25 cellular contexts compared by ENCODE assay signal in the genomic region with DNA sequence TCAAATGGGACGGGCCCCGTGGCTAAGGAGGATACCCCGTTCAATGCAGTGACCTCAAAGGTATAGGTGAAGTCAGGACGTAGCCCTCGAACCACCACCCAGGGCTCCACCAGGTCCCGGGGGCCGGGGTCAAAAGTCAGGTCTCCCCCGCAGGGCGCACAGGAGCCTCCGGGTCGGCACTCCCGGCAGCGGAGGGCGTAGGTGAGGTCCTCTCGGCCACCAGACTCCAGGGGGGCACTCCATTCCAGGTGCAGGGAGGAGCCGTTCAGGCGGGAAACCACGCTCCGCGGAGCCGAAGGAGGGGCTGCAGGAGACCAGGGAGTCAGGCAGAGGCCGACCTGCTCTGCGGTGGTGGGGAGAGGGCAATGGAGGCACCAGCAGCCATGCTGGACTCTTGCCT.
"Had no signal": no experiment of that assay in that cellular context is flagged by ENCODE, and none has a peak within 500 bp of the region (broad histone marks: within the 10 kb centered on the region; RNA-seq: fewer than 3 reads in every experiment).

No MANE protein-coding gene starts in this region.

- DNase-seq: activated CD4-positive, alpha-beta memory T cell treated with anti-CD3 and anti-CD28 coated beads, Interleukin-2, amount 10 ng/mL, durations not matched to agents 7 days and 5 days; activated CD4-positive, alpha-beta T cell treated with anti-CD3 and anti-CD28 coated beads, Interleukin-2, amount 50 U/mL, for 1 hour; activated CD4-positive, CD25-positive, alpha-beta regulatory T cell; activated gamma-delta T cell; activated naive CD4-positive, alpha-beta T cell treated with anti-CD3 and anti-CD28 coated beads, Interleukin-2, amount 10 ng/mL, durations not matched to agents 7 days and 5 days; activated naive CD8-positive, alpha-beta T cell treated with anti-CD3 and anti-CD28 coated beads for 36 hours; activated T-cell treated with anti-CD3 and anti-CD28 coated beads for 4 hours; activated T-cell treated with anti-CD3 and anti-CD28 coated beads, Interleukin-2, amount 50 U/mL, for 48 hours; brain microvascular endothelial cell; MM.1S; NCI-H1105; NCI-H1436; NCI-H187 treated with DMSO at 0.1 percent for 48 hours; NCI-H2081 treated with DMSO at 0.1 percent for 48 hours; NCI-H2227 treated with DMSO at 0.1 percent for 48 hours; NCI-H446 treated with DMSO at 0.1 percent for 48 hours; NCI-H524 treated with DMSO at 0.1 percent for 48 hours; NCI-H748 treated with DMSO at 0.1 percent for 48 hours; OCI-M1; Peyer's patch; SIG-M5; T-helper 1 cell had no signal

- H3K4me1 Mint-ChIP-seq: activated CD4-positive, alpha-beta memory T cell treated with anti-CD3 and anti-CD28 coated beads, Interleukin-2, amount 10 ng/mL, durations not matched to agents 7 days and 5 days; activated naive CD4-positive, alpha-beta T cell treated with anti-CD3 and anti-CD28 coated beads, Interleukin-2, amount 10 ng/mL, durations not matched to agents 7 days and 5 days; activated naive CD8-positive, alpha-beta T cell treated with anti-CD3 and anti-CD28 coated beads for 36 hours; activated T-helper 17 cell treated with anti-CD3 and anti-CD28 coated beads, Interleukin-2, amount 50 U/mL, for 72 hours had no signal

- H3K4me3 ChIP-seq: cardiac muscle cell, Peyer's patch had no signal

- H3K27me3 ChIP-seq: brain microvascular endothelial cell, cardiac muscle cell, Peyer's patch had no signal

- H3K4me3 Mint-ChIP-seq: activated CD4-positive, alpha-beta memory T cell treated with anti-CD3 and anti-CD28 coated beads, Interleukin-2, amount 10 ng/mL, durations not matched to agents 7 days and 5 days; activated naive CD4-positive, alpha-beta T cell treated with anti-CD3 and anti-CD28 coated beads, Interleukin-2, amount 10 ng/mL, durations not matched to agents 7 days and 5 days; activated naive CD8-positive, alpha-beta T cell treated with anti-CD3 and anti-CD28 coated beads for 36 hours; activated T-helper 17 cell treated with anti-CD3 and anti-CD28 coated beads, Interleukin-2, amount 50 U/mL, for 72 hours had no signal

- ATAC-seq: activated T-helper 17 cell treated with anti-CD3 and anti-CD28 coated beads, Interleukin-2, amount 50 U/mL, for 72 hours had no signal

- H3K9me3 ChIP-seq: Peyer's patch had no signal

- H3K27ac Mint-ChIP-seq: activated CD4-positive, alpha-beta memory T cell treated with anti-CD3 and anti-CD28 coated beads, Interleukin-2, amount 10 ng/mL, durations not matched to agents 7 days and 5 days; activated naive CD4-positive, alpha-beta T cell treated with anti-CD3 and anti-CD28 coated beads, Interleukin-2, amount 10 ng/mL, durations not matched to agents 7 days and 5 days; activated naive CD8-positive, alpha-beta T cell treated with anti-CD3 and anti-CD28 coated beads for 36 hours; activated T-helper 17 cell treated with anti-CD3 and anti-CD28 coated beads, Interleukin-2, amount 50 U/mL, for 72 hours had no signal

- H3K36me3 Mint-ChIP-seq: activated naive CD4-positive, alpha-beta T cell treated with anti-CD3 and anti-CD28 coated beads, Interleukin-2, amount 10 ng/mL, durations not matched to agents 7 days and 5 days; activated naive CD8-positive, alpha-beta T cell treated with anti-CD3 and anti-CD28 coated beads for 36 hours had no signal

- H3K27ac ChIP-seq: brain microvascular endothelial cell, cardiac muscle cell, Peyer's patch, VCaP had no signal

- H3K9me3 Mint-ChIP-seq: activated CD4-positive, alpha-beta memory T cell treated with anti-CD3 and anti-CD28 coated beads, Interleukin-2, amount 10 ng/mL, durations not matched to agents 7 days and 5 days; activated naive CD4-positive, alpha-beta T cell treated with anti-CD3 and anti-CD28 coated beads, Interleukin-2, amount 10 ng/mL, durations not matched to agents 7 days and 5 days; activated naive CD8-positive, alpha-beta T cell treated with anti-CD3 and anti-CD28 coated beads for 36 hours; activated T-helper 17 cell treated with anti-CD3 and anti-CD28 coated beads, Interleukin-2, amount 50 U/mL, for 72 hours had no signal
